Comparison of ENCODE assay signal across 26 cellular contexts in genomic region chr10:51297438-51297837, GRCh38.
DNase-seq lines count a peak whose midpoint lies in the region; ATAC-seq and TF ChIP-seq lines count a peak whose summit lies in the region.
"Had no signal": no experiment of that assay in that cellular context is flagged by ENCODE, and none has a peak within 500 bp of the region (broad histone marks: within the 10 kb centered on the region; RNA-seq: fewer than 3 reads in every experiment).

No MANE protein-coding gene starts in this region.

- TF ChIP-seq CTCF in tibial artery (IDR thresholded peaks at IDR 0.05): no peak

- H3K4me3 ChIP-seq in adipocyte (ENCODE audit: low read length) (no peak overlapping the region), tibial artery (no peak overlapping the region)
- H3K4me3 ChIP-seq: body of pancreas, mucosa of descending colon, Peyer's patch, prostate gland, SK-N-MC, testis had no signal

- intact Hi-C loops in tibial artery (cut with DNase I; ENCODE audit: low total_unique reads): no loop called here

- H3K27me3 ChIP-seq in adipocyte (replicated peaks; ENCODE audit: control insufficient read depth, insufficient read depth, low read length) (no peaks in the 10 kb centered on the region), tibial artery (no peaks in the 10 kb centered on the region)
- H3K27me3 ChIP-seq: body of pancreas, Peyer's patch, testis had no signal

- no peak for ATAC-seq in GM19455 (IDR thresholded peaks at IDR 0.05; ENCODE audit: unreplicated experiment)
- ATAC-seq: body of pancreas; effector memory CD8-positive, alpha-beta T cell; mucosa of descending colon; stimulated activated memory B cell treated with anti-CD40 and anti-IgM and Interleukin-4, amounts not matched to agents 10 μg/mL and 1 μg/mL and 100 μg/mL, for 72 hours had no signal

- H3K4me1 ChIP-seq in adipocyte (ENCODE audit: control insufficient read depth, insufficient read depth, low read length) (peaks cover 37% of the 10 kb centered on the region), tibial artery (peaks cover 0 to 68% (median 27%) of the 10 kb centered on the region in 4 donors)
- H3K4me1 ChIP-seq: body of pancreas, prostate gland, testis had no signal

- H3K36me3 ChIP-seq in adipocyte (ENCODE audit: control insufficient read depth, insufficient read depth, low read length, severe bottlenecking): no peaks in the 10 kb centered on the region
- no peaks in the 10 kb centered on the region for H3K36me3 ChIP-seq in tibial artery
- H3K36me3 ChIP-seq: Peyer's patch, prostate gland had no signal

- H3K9me3 ChIP-seq in adipocyte (ENCODE audit: control insufficient read depth, low read length) (no peaks in the 10 kb centered on the region), tibial artery (no peaks in the 10 kb centered on the region)
- H3K9me3 ChIP-seq: body of pancreas, mucosa of descending colon, Peyer's patch, prostate gland, testis had no signal

- DNase-seq in HCEC 1CT (peak; percentile 86), adipocyte (ENCODE audit: low read depth) (peak; percentile 38), fibroblast of peridontal ligament (ENCODE audit: extremely low read depth) (peak; percentile 48), tibial artery (no peak), glomerular visceral epithelial cell (ENCODE audit: extremely low spot score) (no peak), caudate nucleus (lab: John Stamatoyannopoulos, UW) (no peak), NCI-H1092 treated with DMSO at 0.1 percent for 48 hours (lab: John Stamatoyannopoulos, UW) (no peak)
- DNase-seq: activated CD4-positive, alpha-beta T cell treated with anti-CD3 and anti-CD28 coated beads, Interleukin-2, amount 50 U/mL, for 48 hours; activated CD8-positive, alpha-beta memory T cell treated with anti-CD3 and anti-CD28 coated beads, Interleukin-2, amount 50 U/mL, for 48 hours; AML-193; body of pancreas; CD8-positive, alpha-beta memory T cell; DMS153; effector memory CD8-positive, alpha-beta T cell; GOT3; hypothalamus; MM.1S; mucosa of descending colon; NCI-H1436 treated with DMSO at 0.1 percent for 48 hours; NCI-H524 treated with DMSO at 0.1 percent for 48 hours; Peyer's patch; testis had no signal

- H3K9ac ChIP-seq in adipocyte (ENCODE audit: low read length): no peak overlapping the region

- H3K27ac ChIP-seq in tibial artery (peak overlapping the region; percentile 12 to 44), caudate nucleus (ENCODE audit: low read depth, low read length) (no peak overlapping the region)
- H3K27ac ChIP-seq: body of pancreas, Peyer's patch, prostate gland, SK-N-MC, testis had no signal

Comparison
In these comparisons a context has a peak if more than half of its experiments do, and no peak if none do; other contexts are left out.
1. DNase-seq: peak in HCEC 1CT (single experiment), adipocyte (single experiment) and fibroblast of peridontal ligament (single experiment); none in tibial artery (0 of 2), glomerular visceral epithelial cell (single experiment), caudate nucleus (0 of 61) and NCI-H1092 treated with DMSO at 0.1 percent for 48 hours (single experiment).